23 cellular contexts compared by ENCODE assay signal in genomic region chr14:38848243-38848642, GRCh38.
"Had no signal": no experiment of that assay in that cellular context is flagged by ENCODE, and none has a peak within 500 bp of the region (broad histone marks: within the 10 kb centered on the region; RNA-seq: fewer than 3 reads in every experiment).

No MANE protein-coding gene starts in this region.

- H3K4me3 ChIP-seq: breast epithelium had no signal

- H3K9me3 ChIP-seq: breast epithelium had no signal

- DNase-seq: activated B cell treated with CpG ODN at 0.5 μM for 24 hours; activated CD4-positive, alpha-beta T cell treated with anti-CD3 and anti-CD28 coated beads for 1 hour; activated CD4-positive, alpha-beta T cell treated with anti-CD3 and anti-CD28 coated beads, Interleukin-2, amount 10 ng/mL, durations not matched to agents 24 days and 14 days; activated CD4-positive, alpha-beta T cell treated with anti-CD3 and anti-CD28 coated beads, Interleukin-2, amount 50 U/mL, for 48 hours; activated CD8-positive, alpha-beta memory T cell treated with anti-CD3 and anti-CD28 coated beads, Interleukin-2, amount 10 ng/mL, durations not matched to agents 7 days and 5 days; activated effector memory CD4-positive, alpha-beta T cell treated with anti-CD3 and anti-CD28 coated beads, Interleukin-2, amount 50 U/mL, for 16 hours; activated naive CD4-positive, alpha-beta T cell treated with anti-CD3 and anti-CD28 coated beads for 36 hours; activated naive CD8-positive, alpha-beta T cell treated with anti-CD3 and anti-CD28 coated beads for 36 hours; activated T-cell treated with anti-CD3 and anti-CD28 coated beads, Interleukin-2, amount 50 U/mL, for 24 hours; aorta; central memory CD4-positive, alpha-beta T cell; MM.1S; NCI-H1105 treated with DMSO at 0.1 percent for 48 hours; NCI-H146; NCI-H187 treated with DMSO at 0.1 percent for 48 hours; NCI-H2081 treated with DMSO at 0.1 percent for 48 hours; NCI-H446; NCI-H524; SHP77 treated with DMSO at 0.1 percent for 48 hours; T-cell; T-helper 2 cell; T1000 had no signal

- H3K36me3 ChIP-seq: breast epithelium had no signal

- H3K27ac ChIP-seq: breast epithelium had no signal

- H3K4me1 ChIP-seq: breast epithelium had no signal
